12 cellular contexts compared by ENCODE assay signal in genomic region chr1:160541622-160542302, GRCh38. TPM values are rescaled to one million over a fixed set of nuclear protein-coding genes. Genes with fewer than 3 reads are reported as not detected.
A peak's percentile ranks its signal among the peaks of the same experiment; 100 is the strongest.
DNase-seq lines count a peak whose midpoint lies in the region; FAIRE-seq and TF ChIP-seq lines count a peak whose summit lies in the region.
"Had no signal": no experiment of that assay in that cellular context is flagged by ENCODE, and none has a peak within 500 bp of the region (broad histone marks: within the 10 kb centered on the region; RNA-seq: fewer than 3 reads in every experiment).

No MANE protein-coding gene starts in this region.

- peaks cover 22 to 80% (median 50%) of the 10 kb centered on the region in 6 donors for H3K4me1 ChIP-seq in spleen

- H3K9me3 Mint-ChIP-seq in activated T-cell treated with anti-CD3 and anti-CD28 coated beads, Interleukin-2, amount 50 U/mL, for 24 hours: peaks cover 5% of the 10 kb centered on the region
- no peaks in the 10 kb centered on the region for H3K9me3 Mint-ChIP-seq in progenitor cell of endocrine pancreas (ENCODE audit: low read depth)

- intact Hi-C loops in spleen (cut with DNase I; ENCODE audit: low total_unique reads): no loop called here

- WGBS in spleen, 5 donors: 48 to 67% (median 51%) methylated on average over 1 of the region's 1 CpG

- H3K4me1 Mint-ChIP-seq in activated T-cell treated with anti-CD3 and anti-CD28 coated beads, Interleukin-2, amount 50 U/mL, for 24 hours (ENCODE audit: low read depth): peaks cover 60% of the 10 kb centered on the region
- peaks cover 42% of the 10 kb centered on the region for H3K4me1 Mint-ChIP-seq in progenitor cell of endocrine pancreas (ENCODE audit: low read depth)

- H3K27me3 ChIP-seq in spleen (replicated peaks in 1 of 7): no peaks in the 10 kb centered on the region

- no peak overlapping the region for H3K4me3 Mint-ChIP-seq in activated T-cell treated with anti-CD3 and anti-CD28 coated beads, Interleukin-2, amount 50 U/mL, for 24 hours
- H3K4me3 Mint-ChIP-seq in progenitor cell of endocrine pancreas (ENCODE audit: low read depth): no peak overlapping the region

- peak overlapping the region; percentile 93 for H3K27ac Mint-ChIP-seq in activated T-cell treated with anti-CD3 and anti-CD28 coated beads, Interleukin-2, amount 50 U/mL, for 24 hours
- no peak overlapping the region for H3K27ac Mint-ChIP-seq in progenitor cell of endocrine pancreas

- H3K27me3 Mint-ChIP-seq in activated T-cell treated with anti-CD3 and anti-CD28 coated beads, Interleukin-2, amount 50 U/mL, for 24 hours: no peaks in the 10 kb centered on the region
- H3K27me3 Mint-ChIP-seq in progenitor cell of endocrine pancreas: no peaks in the 10 kb centered on the region

- no peak for TF ChIP-seq CTCF in epithelial cell of proximal tubule (conservative IDR thresholded peaks at IDR 0.05; ENCODE audit: low read depth, low read length)
- TF ChIP-seq CTCF in spleen (IDR thresholded peaks at IDR 0.05 in 8 of 11, conservative IDR thresholded peaks at IDR 0.05 in 3 of 11): no peak
- TF ChIP-seq CTCF in progenitor cell of endocrine pancreas (IDR thresholded peaks at IDR 0.05; ENCODE audit: unreplicated experiment): no peak

- peak overlapping the region in 7 of 8 donors; percentile 18 to 92 (median 82) for H3K27ac ChIP-seq in spleen

- TF ChIP-seq POLR2A in spleen (IDR thresholded peaks at IDR 0.05): no peak

- H3K9me3 ChIP-seq in spleen: peaks cover 0 to 4% (median 0%) of the 10 kb centered on the region in 8 donors

- peaks cover 0 to 9% (median 0%) of the 10 kb centered on the region in 6 donors for H3K36me3 ChIP-seq in spleen

- FAIRE-seq in RCC 7860 (lab: Jason Lieb, UNC): peak; percentile 48

- H3K4me3 ChIP-seq in epithelial cell of proximal tubule (ENCODE audit: low read depth, low read length): no peak overlapping the region
- no peak overlapping the region for H3K4me3 ChIP-seq in spleen

- H3K36me3 Mint-ChIP-seq in activated T-cell treated with anti-CD3 and anti-CD28 coated beads, Interleukin-2, amount 50 U/mL, for 24 hours (ENCODE audit: low read depth): peaks cover 9% of the 10 kb centered on the region
- no peaks in the 10 kb centered on the region for H3K36me3 Mint-ChIP-seq in progenitor cell of endocrine pancreas (ENCODE audit: insufficient read depth)

- DNase-seq in activated T-cell treated with anti-CD3 and anti-CD28 coated beads, Interleukin-2, amount 50 U/mL, for 24 hours: no peak
- DNase-seq in activated T-cell treated with anti-CD3 and anti-CD28 coated beads, Interleukin-2, amount 50 U/mL, for 48 hours: no peak
- DNase-seq in RCC 7860 (ENCODE audit: low spot score) (peak; percentile 12), epithelial cell of proximal tubule (ENCODE audit: low read depth) (peak; percentile 43), spleen (no peak), GOT3 (lab: John Stamatoyannopoulos, UW) (no peak), progenitor cell of endocrine pancreas (ENCODE audit: low spot score, unreplicated experiment) (no peak), NCI-H1694 (lab: John Stamatoyannopoulos, UW) (no peak)
- DNase-seq: activated CD4-positive, alpha-beta T cell treated with anti-CD3 and anti-CD28 coated beads for 48 hours; IMR-90; NCI-H2081 treated with DMSO at 0.1 percent for 48 hours had no signal

RNA-seq across cellular contexts. Expression of gene SLAMF6, which starts 18.7 kb away (rescaled TPM):
- total RNA-seq in epithelial cell of proximal tubule (not detected in 2 replicates), spleen (10 to 100 TPM; 21.5 to 52.4 (median 36.1) TPM), progenitor cell of endocrine pancreas (not detected in 2 replicates)
- polyA plus RNA-seq in spleen: 10 to 100 TPM; 35.2 to 38.5 (median 37.0) TPM
- total RNA-seq: IMR-90 had no signal
- polyA plus RNA-seq: AG04450, IMR-90 had no signal

RNA-seq across cellular contexts. Expression of gene CD84, which starts 37.5 kb away (rescaled TPM):
- total RNA-seq in epithelial cell of proximal tubule (not detected in 2 replicates), spleen (10 to 100 TPM; 50.3 to 76.1 (median 62.5) TPM), progenitor cell of endocrine pancreas (not detected in 2 replicates)
- polyA plus RNA-seq in spleen: 10 to 100 TPM in 1 of 3 donors, 1 to 10 TPM in 2; 4.7 to 10.9 (median 5.4) TPM
- total RNA-seq: IMR-90 had no signal
- polyA plus RNA-seq: AG04450, IMR-90 had no signal

Comparison
In these comparisons a context has a peak if more than half of its experiments do, and no peak if none do; other contexts are left out.
1. DNase-seq: peak in RCC 7860 (single experiment) and epithelial cell of proximal tubule (single experiment); none in activated T-cell treated with anti-CD3 and anti-CD28 coated beads, Interleukin-2, amount 50 U/mL, for 24 hours (single experiment), activated T-cell treated with anti-CD3 and anti-CD28 coated beads, Interleukin-2, amount 50 U/mL, for 48 hours (0 of 2), spleen (single experiment), GOT3 (single experiment), progenitor cell of endocrine pancreas (single experiment) and NCI-H1694 (single experiment).
2. RNA of gene SLAMF6, which starts 18.7 kb away (total RNA-seq): 21.5 to 52.4 TPM in spleen; not detected in epithelial cell of proximal tubule and not detected in progenitor cell of endocrine pancreas; every median in the first group is over 10 times any median in the second.
3. RNA of gene CD84, which starts 37.5 kb away (total RNA-seq): 50.3 to 76.1 TPM in spleen; not detected in epithelial cell of proximal tubule and not detected in progenitor cell of endocrine pancreas; every median in the first group is over 10 times any median in the second.